In genomic region chr7:100708395-100708794, GRCh38 we compare ENCODE assay signal across 1 cellular context.
A peak's percentile ranks its signal among the peaks of the same experiment; 100 is the strongest.
TF ChIP-seq lines count a peak whose summit lies in the region.

No MANE protein-coding gene starts in this region.

TF ChIP-seq in HepG2, 621 proteins besides CTCF, POLR2A, EP300 and RAD21:
- TF ChIP-seq ZNF362 (CRISPR knock-in tag; IDR thresholded peaks at IDR 0.05; ENCODE audit: borderline replicate concordance) (0 out of 2 replicates have a peak, but pooled peaks have one; percentile 21), HOXA3 (CRISPR knock-in tag; IDR thresholded peaks at IDR 0.05) (no peak), MAFK (conservative IDR thresholded peaks at IDR 0.05 in 1 of 2, IDR thresholded peaks at IDR 0.05 in 1 of 2; ENCODE audit: low read length in 2 of 2) (peak; percentile 32 to 51; a peak in 2 of 4 replicates), MAFF (IDR thresholded peaks at IDR 0.05; ENCODE audit: low read depth, low read length) (peak; percentile 40), FOSL2 (CRISPR knock-in tag; IDR thresholded peaks at IDR 0.05) (no peak)
